Comparison of ENCODE assay signal across 9 cellular contexts in the genomic region with DNA sequence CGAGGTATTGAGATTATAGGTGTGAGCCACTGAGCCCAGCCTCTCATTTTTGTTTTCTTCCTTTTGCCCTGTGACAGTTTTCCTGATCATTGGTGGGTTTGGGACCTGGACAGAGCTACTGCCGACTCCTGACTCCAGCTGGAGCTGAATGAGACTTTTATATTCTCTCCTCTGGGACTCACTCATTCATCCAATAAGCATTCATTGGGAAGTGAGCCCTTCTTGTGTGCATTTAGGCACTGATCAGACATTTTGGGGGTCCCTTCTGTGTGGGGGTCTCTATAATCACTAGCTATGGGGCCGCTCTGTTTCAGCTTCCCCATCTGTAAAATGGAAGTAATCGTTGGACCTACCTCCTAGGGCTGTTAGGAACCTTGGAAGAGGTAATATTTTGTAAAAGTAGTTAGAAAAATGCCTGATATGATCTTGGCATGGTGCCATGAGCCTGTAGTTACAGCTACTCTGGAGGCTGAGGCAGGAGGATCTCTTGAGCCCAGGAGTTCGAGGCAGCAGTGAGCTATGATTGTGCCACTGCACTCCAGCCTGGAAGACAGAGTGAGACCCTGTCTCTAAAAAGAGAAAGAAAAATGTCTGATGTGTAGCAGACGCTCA. TPM values are rescaled to one million over a fixed set of nuclear protein-coding genes. Genes with fewer than 3 reads are reported as not detected.
DNase-seq lines count a peak whose midpoint lies in the region; ATAC-seq and TF ChIP-seq lines count a peak whose summit lies in the region.
"Had no signal": no experiment of that assay in that cellular context is flagged by ENCODE, and none has a peak within 500 bp of the region (broad histone marks: within the 10 kb centered on the region; RNA-seq: fewer than 3 reads in every experiment).

No MANE protein-coding gene starts in this region.

- H3K4me2 ChIP-seq in fibroblast of lung (ENCODE audit: extremely low read depth, insufficient read depth, low read length) (no peak overlapping the region), smooth muscle cell (peak overlapping the region; percentile 26)

- H2AFZ ChIP-seq in fibroblast of lung (ENCODE audit: low read length) (no peak overlapping the region), smooth muscle cell (ENCODE audit: low read depth) (no peak overlapping the region)

- no peak overlapping the region for H3K4me3 Mint-ChIP-seq in activated CD4-positive, alpha-beta T cell treated with anti-CD3 and anti-CD28 coated beads for 36 hours
- no peak overlapping the region for H3K4me3 Mint-ChIP-seq in Caco-2 (ENCODE audit: unreplicated experiment)

- H3K9me3 Mint-ChIP-seq in activated CD4-positive, alpha-beta T cell treated with anti-CD3 and anti-CD28 coated beads for 36 hours (ENCODE audit: low read depth): no peaks in the 10 kb centered on the region
- H3K9me3 Mint-ChIP-seq in Caco-2 (ENCODE audit: unreplicated experiment): no peaks in the 10 kb centered on the region

- intact Hi-C loops in activated CD4-positive, alpha-beta T cell treated with anti-CD3 and anti-CD28 coated beads for 36 hours (cut with DNase I, micrococcal nuclease): no loop called here
- intact Hi-C loops in Caco-2 (cut with micrococcal nuclease; ENCODE audit: unreplicated experiment): no loop called here

- no peak for DNase-seq in activated CD4-positive, alpha-beta T cell treated with anti-CD3 and anti-CD28 coated beads for 36 hours
- no peak for DNase-seq in activated CD4-positive, alpha-beta T cell treated with anti-CD3 and anti-CD28 coated beads, Interleukin-2, amount 50 U/mL, for 48 hours
- no peak for DNase-seq in RWPE2 (ENCODE audit: low spot score)
- no peak for DNase-seq in fibroblast of lung (ENCODE audit: low read depth in 2 of 2)
- no peak for DNase-seq in smooth muscle cell (lab: John Stamatoyannopoulos, UW; ENCODE audit: unreplicated experiment)
- no peak for DNase-seq in NCI-H2196 (lab: John Stamatoyannopoulos, UW; ENCODE audit: unreplicated experiment)
- no peak for DNase-seq in Caco-2
- DNase-seq: NCI-H2029 treated with DMSO at 0.1 percent for 48 hours had no signal

- TF ChIP-seq CTCF in RWPE2 (IDR thresholded peaks at IDR 0.05; ENCODE audit: poor library complexity, severe bottlenecking): no peak
- no peak for TF ChIP-seq CTCF in fibroblast of lung (conservative IDR thresholded peaks at IDR 0.05 in 1 of 2, IDR thresholded peaks at IDR 0.05 in 1 of 2; ENCODE audit: low read depth in 1 of 2, low read length in 2 of 2)
- TF ChIP-seq CTCF in smooth muscle cell (IDR thresholded peaks at IDR 0.05; ENCODE audit: borderline replicate concordance, insufficient read depth, poor library complexity, severe bottlenecking): no peak
- no peak for TF ChIP-seq CTCF in Caco-2 (IDR thresholded peaks at IDR 0.05; ENCODE audit: insufficient read depth in 1 of 2, low read depth in 1 of 2, low read length in 1 of 2, severe bottlenecking in 1 of 2, unreplicated experiment in 1 of 2)

- H3F3A ChIP-seq in smooth muscle cell (ENCODE audit: low read depth): peaks cover 15% of the 10 kb centered on the region

- H3K27ac ChIP-seq in RWPE2 (ENCODE audit: poor library complexity, severe bottlenecking): peak overlapping the region; percentile 79
- H3K27ac ChIP-seq in fibroblast of lung (ENCODE audit: insufficient read depth, low read length): peak overlapping the region; percentile 55
- peak overlapping the region; percentile 84 for H3K27ac ChIP-seq in smooth muscle cell (ENCODE audit: low read depth)

- BruUV-seq in Caco-2 (replicated peaks; lab: Mats Ljungman, UMichigan): no TSS peak

- H3K79me2 ChIP-seq in fibroblast of lung (ENCODE audit: control insufficient read depth, insufficient read depth, low read length) (peaks cover 92% of the 10 kb centered on the region), smooth muscle cell (ENCODE audit: low read depth) (peaks cover 74% of the 10 kb centered on the region)

- H4K20me1 ChIP-seq in fibroblast of lung (ENCODE audit: control insufficient read depth, extremely low read depth, insufficient read depth, low read length) (no peaks in the 10 kb centered on the region), smooth muscle cell (ENCODE audit: low read depth) (peaks cover 50% of the 10 kb centered on the region)

- CTCF ChIA-PET in activated CD4-positive, alpha-beta T cell treated with anti-CD3 and anti-CD28 coated beads for 36 hours (lab: Charles Lee): interaction anchor here (0.7 to 24.4 kb wide), 9 partner anchors 9 to 44 kb away, joined by 3 to 890 read pairs (median 4); partner anchors contain the start of gene PHETA1
- CTCF ChIA-PET in Caco-2 (lab: Charles Lee): no interaction called here

- 75% methylated on average over 6 of the region's 6 CpGs for WGBS in smooth muscle cell (ENCODE audit: low lambda C conversion rate)

- H3K9ac ChIP-seq in fibroblast of lung (ENCODE audit: insufficient read depth, low read length) (no peak overlapping the region), smooth muscle cell (ENCODE audit: low read depth) (no peak overlapping the region)

- H3K9me3 ChIP-seq in RWPE2 (ENCODE audit: severe bottlenecking): no peaks in the 10 kb centered on the region
- H3K9me3 ChIP-seq in fibroblast of lung (ENCODE audit: control insufficient read depth, insufficient read depth, low read depth, low read length): no peaks in the 10 kb centered on the region
- H3K9me3 ChIP-seq in smooth muscle cell (replicated peaks; ENCODE audit: low read depth): no peaks in the 10 kb centered on the region
- H3K9me3 ChIP-seq in Caco-2: no peaks in the 10 kb centered on the region

- H3K4me1 Mint-ChIP-seq in activated CD4-positive, alpha-beta T cell treated with anti-CD3 and anti-CD28 coated beads for 36 hours: peaks cover 72% of the 10 kb centered on the region
- H3K4me1 Mint-ChIP-seq in Caco-2 (ENCODE audit: low read depth, unreplicated experiment): no peaks in the 10 kb centered on the region

- peaks cover 28% of the 10 kb centered on the region for H3K36me3 Mint-ChIP-seq in activated CD4-positive, alpha-beta T cell treated with anti-CD3 and anti-CD28 coated beads for 36 hours (ENCODE audit: low read depth)
- peaks cover 5% of the 10 kb centered on the region for H3K36me3 Mint-ChIP-seq in Caco-2 (ENCODE audit: insufficient read depth, unreplicated experiment)

- POLR2A ChIA-PET in activated CD4-positive, alpha-beta T cell treated with anti-CD3 and anti-CD28 coated beads for 36 hours (lab: Charles Lee): interaction anchor here (0.7 kb wide), 1 partner anchor 21 kb away, joined by 4 read pairs; no protein-coding TSS in a partner anchor
- POLR2A ChIA-PET in Caco-2 (lab: Charles Lee): no interaction called here

- H3K36me3 ChIP-seq in RWPE2 (ENCODE audit: low read depth) (peaks cover 9% of the 10 kb centered on the region), fibroblast of lung (ENCODE audit: control insufficient read depth, insufficient read depth, low read length) (no peaks in the 10 kb centered on the region), smooth muscle cell (ENCODE audit: low read depth) (no peaks in the 10 kb centered on the region), Caco-2 (ENCODE audit: control insufficient read depth, insufficient read depth, low read length) (no peaks in the 10 kb centered on the region)

- no peaks in the 10 kb centered on the region for H3K27me3 ChIP-seq in RWPE2 (ENCODE audit: insufficient read depth, poor library complexity, severe bottlenecking)
- no peaks in the 10 kb centered on the region for H3K27me3 ChIP-seq in fibroblast of lung (ENCODE audit: control insufficient read depth, insufficient read depth, low read length)
- H3K27me3 ChIP-seq in smooth muscle cell (ENCODE audit: low read depth): no peaks in the 10 kb centered on the region
- no peaks in the 10 kb centered on the region for H3K27me3 ChIP-seq in Caco-2 (replicated peaks; ENCODE audit: control insufficient read depth, insufficient read depth, low read length)

- H3K27ac Mint-ChIP-seq in activated CD4-positive, alpha-beta T cell treated with anti-CD3 and anti-CD28 coated beads for 36 hours: peak overlapping the region; percentile 66
- no peak overlapping the region for H3K27ac Mint-ChIP-seq in Caco-2 (ENCODE audit: unreplicated experiment)

- ATAC-seq in activated CD4-positive, alpha-beta T cell treated with anti-CD3 and anti-CD28 coated beads for 36 hours: no peak
- no peak for ATAC-seq in RWPE2 (ENCODE audit: low read depth)
- ATAC-seq in HG03135 (IDR thresholded peaks at IDR 0.05; ENCODE audit: unreplicated experiment): no peak

- no peaks in the 10 kb centered on the region for H3K27me3 Mint-ChIP-seq in activated CD4-positive, alpha-beta T cell treated with anti-CD3 and anti-CD28 coated beads for 36 hours
- H3K27me3 Mint-ChIP-seq in Caco-2 (ENCODE audit: insufficient read depth, unreplicated experiment): no peaks in the 10 kb centered on the region

- H3K4me1 ChIP-seq in RWPE2 (ENCODE audit: insufficient read depth, poor library complexity, severe bottlenecking): peaks cover 38% of the 10 kb centered on the region
- H3K4me1 ChIP-seq in fibroblast of lung (ENCODE audit: control insufficient read depth, extremely low read depth, insufficient read depth, low read length): peaks cover 49% of the 10 kb centered on the region
- H3K4me1 ChIP-seq in smooth muscle cell (ENCODE audit: low read depth): peaks cover 30% of the 10 kb centered on the region
- H3K4me1 ChIP-seq in Caco-2: no peaks in the 10 kb centered on the region

- no peak overlapping the region for H3K4me3 ChIP-seq in RWPE2 (ENCODE audit: severe bottlenecking)
- H3K4me3 ChIP-seq in fibroblast of lung (replicated peaks in 1 of 4; ENCODE audit: control extremely low read depth in 1 of 4, insufficient read depth in 1 of 4, low read depth in 3 of 4, low read length in 4 of 4): no peak overlapping the region
- H3K4me3 ChIP-seq in smooth muscle cell: no peak overlapping the region
- no peak overlapping the region for H3K4me3 ChIP-seq in Caco-2 (ENCODE audit: low read depth, low read length)

RNA-seq across cellular contexts. Expression of gene SH2B3, which starts 7.2 kb away (rescaled TPM):
- 10 to 100 TPM; 29.2 to 32.7 TPM for total RNA-seq in activated CD4-positive, alpha-beta T cell treated with anti-CD3 and anti-CD28 coated beads for 36 hours
- 7.4 and 18.0 TPM in 2 replicates for total RNA-seq in fibroblast of lung
- polyA plus RNA-seq in fibroblast of lung: 29.2 and 32.0 TPM in 2 replicates
- 21.3 and 28.0 TPM in 2 replicates for polyA plus RNA-seq in fibroblast of lung (2012)
- polyA minus RNA-seq in fibroblast of lung (ENCODE audit: low replicate concordance): 52.3 and 55.9 TPM in 2 replicates
- 5.2 and 6.1 TPM in 2 replicates for total RNA-seq in smooth muscle cell
- 3.7 and 4.7 TPM in 2 replicates for polyA plus RNA-seq in smooth muscle cell
- 15.6 and 16.1 TPM in 2 replicates for total RNA-seq in Caco-2 (2022)

RNA-seq across cellular contexts. Expression of gene PHETA1, which starts 44.0 kb away (rescaled TPM):
- 1 to 10 TPM; 1.3 to 1.5 TPM for total RNA-seq in activated CD4-positive, alpha-beta T cell treated with anti-CD3 and anti-CD28 coated beads for 36 hours
- total RNA-seq in fibroblast of lung (3.8 and 4.1 TPM in 2 replicates), smooth muscle cell (2.9 and 6.3 TPM in 2 replicates), Caco-2 (2022) (14.9 and 17.2 TPM in 2 replicates)
- polyA plus RNA-seq in fibroblast of lung (2.6 and 3.4 TPM in 2 replicates), smooth muscle cell (9.3 and 13.6 TPM in 2 replicates)
- 3.9 and 7.2 TPM in 2 replicates for polyA plus RNA-seq in fibroblast of lung (2012)
- 3.1 and 3.4 TPM in 2 replicates for polyA minus RNA-seq in fibroblast of lung (ENCODE audit: low replicate concordance)
